18 cellular contexts compared by ENCODE assay signal in genomic region chr15:55110446-55110845, GRCh38.
"Had no signal": no experiment of that assay in that cellular context is flagged by ENCODE, and none has a peak within 500 bp of the region (broad histone marks: within the 10 kb centered on the region; RNA-seq: fewer than 3 reads in every experiment).

No MANE protein-coding gene starts in this region.

- H3K4me1 ChIP-seq: left lung, psoas muscle, sigmoid colon had no signal

- H3K4me3 ChIP-seq: dorsolateral prefrontal cortex, left lung, psoas muscle, sigmoid colon had no signal

- FAIRE-seq: endometrium had no signal

- H3K9me3 ChIP-seq: left lung, psoas muscle, sigmoid colon had no signal

- ATAC-seq: activated CD8-positive, alpha-beta memory T cell treated with anti-CD3 and anti-CD28 coated beads, Interleukin-2, amount 10 ng/mL, durations not matched to agents 7 days and 5 days; activated naive CD4-positive, alpha-beta T cell treated with anti-CD3 and anti-CD28 coated beads, Interleukin-2, amount 50 U/mL, for 72 hours; esophagus mucosa; left lung; psoas muscle had no signal

- H3K27ac ChIP-seq: left lung, psoas muscle, sigmoid colon had no signal

- DNase-seq: activated CD4-positive, alpha-beta T cell treated with anti-CD3 and anti-CD28 coated beads for 1 hour; activated CD4-positive, alpha-beta T cell treated with anti-CD3 and anti-CD28 coated beads, Interleukin-2, amount 50 U/mL, for 48 hours; activated CD8-positive, alpha-beta memory T cell treated with anti-CD3 and anti-CD28 coated beads, Interleukin-2, amount 10 ng/mL, durations not matched to agents 7 days and 5 days; activated effector memory CD4-positive, alpha-beta T cell treated with Interleukin-2 at 50 U/mL for 16 hours; activated T-cell treated with anti-CD3 and anti-CD28 coated beads, Interleukin-2, amount 50 U/mL, for 24 hours; dorsolateral prefrontal cortex; islet precursor cell; left lung; mesenchymal stem cell; nephron progenitor cell; psoas muscle; sigmoid colon; stimulated activated CD4-positive, alpha-beta T cell treated with anti-CD3 and anti-CD28 coated beads, Interleukin-2, amount 100 ng/mL, for 24 hours; stimulated activated naive CD4-positive, alpha-beta T cell treated with Interleukin-2 at 50 U/mL for 16 hours; trophoblast cell had no signal

- H3K36me3 ChIP-seq: left lung, sigmoid colon had no signal

- H3K27me3 ChIP-seq: dorsolateral prefrontal cortex, left lung, sigmoid colon had no signal
